15 cellular contexts compared by ENCODE assay signal in the genomic region with DNA sequence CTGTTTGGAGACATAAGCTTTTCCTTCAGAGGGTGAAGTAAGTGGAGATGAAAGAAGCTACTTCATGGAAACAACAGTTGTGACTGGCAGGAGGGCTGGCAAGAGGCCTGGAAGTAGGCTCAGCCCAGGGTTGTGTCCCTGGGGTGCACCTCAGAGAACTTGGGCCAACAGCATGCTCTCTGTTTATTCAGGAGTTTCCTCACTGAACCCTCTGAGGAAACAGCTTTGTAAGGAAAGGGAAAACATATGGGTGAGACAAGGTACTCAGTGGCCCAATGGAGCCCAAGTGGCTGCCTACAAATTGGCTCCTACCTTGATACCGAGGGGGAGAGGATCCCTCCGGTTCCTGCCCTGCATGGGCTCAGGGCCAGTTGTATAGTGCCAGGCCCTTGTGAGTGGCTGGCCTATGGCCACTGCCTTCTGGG.
DNase-seq lines count a peak whose midpoint lies in the region; TF ChIP-seq lines count a peak whose summit lies in the region.
"Had no signal": no experiment of that assay in that cellular context is flagged by ENCODE, and none has a peak within 500 bp of the region (broad histone marks: within the 10 kb centered on the region; RNA-seq: fewer than 3 reads in every experiment).

No MANE protein-coding gene starts in this region.

- H3K27ac ChIP-seq in right atrium auricular region: peak overlapping the region in 1 of 2 donors; percentile 43
- H3K27ac ChIP-seq: KMS-11 had no signal

- no peaks in the 10 kb centered on the region for H3K27me3 ChIP-seq in right atrium auricular region

- no peaks in the 10 kb centered on the region for H3K9me3 ChIP-seq in right atrium auricular region
- H3K9me3 ChIP-seq: SK-N-SH had no signal

- POLR2A ChIA-PET in HEK293T (lab: Yijun Ruan, JAX): no interaction called here

- no peak overlapping the region for H3K4me3 ChIP-seq in right atrium auricular region

- H3K4me1 ChIP-seq in right atrium auricular region: peaks cover 0 to 23% of the 10 kb centered on the region in 2 donors

- CTCF ChIA-PET in HEK293T (lab: Yijun Ruan, JAX): no interaction called here

- no peaks in the 10 kb centered on the region for H3K36me3 ChIP-seq in right atrium auricular region

- no peak for TF ChIP-seq CTCF in right atrium auricular region (IDR thresholded peaks at IDR 0.05)

- DNase-seq in LHCN-M2 (ENCODE audit: low read depth) (peak; percentile 66), dermis microvascular lymphatic vessel endothelial cell (ENCODE audit: low read depth in 2 of 2) (peak; percentile 76 to 97), right atrium auricular region (ENCODE audit: low spot score) (peak; percentile 58), smooth muscle cell of the brain vasculature (ENCODE audit: low read depth, low spot score) (peak; percentile 54), NCI-H146 treated with DMSO at 0.1 percent for 48 hours (lab: John Stamatoyannopoulos, UW; ENCODE audit: unreplicated experiment) (no peak), NCI-H524 treated with DMSO at 0.1 percent for 48 hours (lab: John Stamatoyannopoulos, UW) (no peak), T-helper 2 cell (no peak), HEK293T (ENCODE audit: extremely low spot score) (no peak)
- DNase-seq: activated CD4-positive, alpha-beta T cell treated with anti-CD3 and anti-CD28 coated beads, Interleukin-2, amount 50 U/mL, for 1 hour; activated T-cell treated with anti-CD3 and anti-CD28 coated beads, Interleukin-2, amount 50 U/mL, for 1 hour; head of caudate nucleus; NCI-H1417; SK-N-SH; stimulated activated naive CD8-positive, alpha-beta T cell treated with anti-CD3 and anti-CD28 coated beads, Interleukin-15, amount 100 ng/mL, for 72 hours had no signal

TF ChIP-seq in HEK293T, 16 proteins besides CTCF, POLR2A, EP300 and RAD21:
- no peak for TF ChIP-seq ELF4 (IDR thresholded peaks at IDR 0.05)
- TF ChIP-seq ARNT (IDR thresholded peaks at IDR 0.05): no peak
- TF ChIP-seq FOXA1 (IDR thresholded peaks at IDR 0.05): no peak
- no peak for TF ChIP-seq SUZ12 (IDR thresholded peaks at IDR 0.05)
- no peak for TF ChIP-seq HDGF (IDR thresholded peaks at IDR 0.05; ENCODE audit: borderline replicate concordance)
- TF ChIP-seq FOXK2 (IDR thresholded peaks at IDR 0.05): no peak
- TF ChIP-seq CTBP1 (IDR thresholded peaks at IDR 0.05; ENCODE audit: borderline replicate concordance): no peak
- TF ChIP-seq BHLHE40 (IDR thresholded peaks at IDR 0.05; ENCODE audit: borderline replicate concordance): no peak
- no peak for TF ChIP-seq NFRKB (IDR thresholded peaks at IDR 0.05)
- no peak for TF ChIP-seq LEF1 (IDR thresholded peaks at IDR 0.05; ENCODE audit: borderline replicate concordance)
- no peak for TF ChIP-seq L3MBTL2 (conservative IDR thresholded peaks at IDR 0.05)
- no peak for TF ChIP-seq ZNF384 (IDR thresholded peaks at IDR 0.05)

Comparison
In these comparisons a context has a peak if more than half of its experiments do, and no peak if none do; other contexts are left out.
1. DNase-seq: peak in LHCN-M2 (single experiment), dermis microvascular lymphatic vessel endothelial cell (2 of 2), right atrium auricular region (single experiment) and smooth muscle cell of the brain vasculature (single experiment); none in NCI-H146 treated with DMSO at 0.1 percent for 48 hours (single experiment), NCI-H524 treated with DMSO at 0.1 percent for 48 hours (single experiment), T-helper 2 cell (0 of 5) and HEK293T (single experiment).